Comparison of ENCODE assay signal across 9 cellular contexts in the genomic region with DNA sequence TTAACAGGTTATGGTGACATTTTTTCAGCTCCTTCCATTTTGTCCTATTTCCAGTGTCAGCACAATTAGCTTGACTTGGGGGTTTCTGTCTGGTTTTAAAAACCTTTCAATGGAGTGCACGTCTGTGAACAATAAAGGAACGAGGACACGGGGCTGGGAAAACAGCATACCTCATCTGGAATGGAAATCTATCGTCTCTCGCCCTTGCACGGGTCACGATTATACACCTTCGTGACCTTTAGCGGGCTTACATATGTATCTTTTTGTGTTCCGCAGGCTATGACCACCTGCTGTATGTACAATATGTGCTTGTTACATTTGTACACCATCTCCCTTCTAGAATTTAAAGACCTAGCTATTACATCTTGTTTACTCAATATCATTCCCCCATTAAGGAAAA. TPM values are rescaled to one million over a fixed set of nuclear protein-coding genes. Genes with fewer than 3 reads are reported as not detected.
A peak's percentile ranks its signal among the peaks of the same experiment; 100 is the strongest.
DNase-seq lines count a peak whose midpoint lies in the region; ATAC-seq, FAIRE-seq and TF ChIP-seq lines count a peak whose summit lies in the region.
"Had no signal": no experiment of that assay in that cellular context is flagged by ENCODE, and none has a peak within 500 bp of the region (broad histone marks: within the 10 kb centered on the region; RNA-seq: fewer than 3 reads in every experiment).

No MANE protein-coding gene starts in this region.

- H3K36me3 Mint-ChIP-seq in glutamatergic neuron (ENCODE audit: unreplicated experiment): peaks cover 4% of the 10 kb centered on the region

- no peak for FAIRE-seq in small intestine (lab: Jason Lieb, UNC)
- FAIRE-seq: A204.1 had no signal

- 92 to 96% (median 95%) methylated on average over 10 of the region's 10 CpGs for WGBS in small intestine, 3 donors

- H3K4me3 ChIP-seq in small intestine (ENCODE audit: low read depth in 1 of 2, low read length in 2 of 2): no peak overlapping the region

- peaks cover 15% of the 10 kb centered on the region for H3K9me3 Mint-ChIP-seq in glutamatergic neuron (ENCODE audit: unreplicated experiment)

- peak overlapping the region; percentile 89 for H3K4me3 Mint-ChIP-seq in glutamatergic neuron (ENCODE audit: unreplicated experiment)

- no peaks in the 10 kb centered on the region for H3K9me3 ChIP-seq in small intestine (ENCODE audit: control insufficient read depth, low read depth)

- no peaks in the 10 kb centered on the region for H3K27me3 ChIP-seq in small intestine (ENCODE audit: control insufficient read depth in 2 of 2, insufficient read depth in 2 of 2, low read length in 2 of 2)

- H3K4me1 ChIP-seq in small intestine (ENCODE audit: control insufficient read depth in 2 of 2, insufficient read depth in 1 of 2, low read depth in 1 of 2, low read length in 1 of 2): peaks cover 0 to 15% of the 10 kb centered on the region in 2 donors

- peaks cover 57% of the 10 kb centered on the region for H3K4me1 Mint-ChIP-seq in glutamatergic neuron (ENCODE audit: low read depth, unreplicated experiment)

- peaks cover 16% of the 10 kb centered on the region for H3K27me3 Mint-ChIP-seq in glutamatergic neuron (ENCODE audit: unreplicated experiment)

- ATAC-seq in HG02885 (IDR thresholded peaks at IDR 0.05; ENCODE audit: poor library complexity, unreplicated experiment) (no peak), GM19455 (IDR thresholded peaks at IDR 0.05; ENCODE audit: unreplicated experiment) (no peak)

- H3K36me3 ChIP-seq in small intestine (ENCODE audit: control insufficient read depth in 2 of 2, insufficient read depth in 2 of 2, low read length in 2 of 2): no peaks in the 10 kb centered on the region

- DNase-seq in NCI-H1105 treated with DMSO at 0.1 percent for 48 hours (lab: John Stamatoyannopoulos, UW) (peak; percentile 63), NCI-H1105 (lab: John Stamatoyannopoulos, UW) (no peak), SK-N-DZ (ENCODE audit: low spot score) (peak; percentile 13), glutamatergic neuron (no peak), small intestine (no peak), glomerular visceral epithelial cell (ENCODE audit: extremely low spot score) (no peak)

- peak overlapping the region; percentile 99 for H3K27ac Mint-ChIP-seq in glutamatergic neuron (ENCODE audit: unreplicated experiment)

- TF ChIP-seq CTCF in glutamatergic neuron (IDR thresholded peaks at IDR 0.05; ENCODE audit: partially characterized antibody, unreplicated experiment): no peak

- H3K27ac ChIP-seq in small intestine (ENCODE audit: low read depth in 1 of 2, low read length in 1 of 2): peak overlapping the region; percentile 38 to 93

RNA-seq across cellular contexts. Expression of a gene that starts 2.3 kb away (rescaled TPM):
- 42.6 and 65.6 TPM in 2 replicates for polyA plus RNA-seq in SK-N-DZ (2014; cell fraction: cytosol; rRNA removed)
- polyA plus RNA-seq in SK-N-DZ (2014; cell fraction: nucleus; rRNA removed): 43.0 and 70.1 TPM in 2 replicates
- total RNA-seq in glutamatergic neuron (ENCODE audit: unreplicated experiment): 217 TPM
- 1 to 10 TPM; 1.3 to 7.4 (median 2.4) TPM for polyA plus RNA-seq in small intestine

Comparison
In these comparisons a context has a peak if more than half of its experiments do, and no peak if none do; other contexts are left out.
1. DNase-seq: peak in NCI-H1105 treated with DMSO at 0.1 percent for 48 hours (single experiment) and SK-N-DZ (single experiment); none in NCI-H1105 (single experiment), glutamatergic neuron (single experiment), small intestine (single experiment) and glomerular visceral epithelial cell (single experiment).